In the genomic region with DNA sequence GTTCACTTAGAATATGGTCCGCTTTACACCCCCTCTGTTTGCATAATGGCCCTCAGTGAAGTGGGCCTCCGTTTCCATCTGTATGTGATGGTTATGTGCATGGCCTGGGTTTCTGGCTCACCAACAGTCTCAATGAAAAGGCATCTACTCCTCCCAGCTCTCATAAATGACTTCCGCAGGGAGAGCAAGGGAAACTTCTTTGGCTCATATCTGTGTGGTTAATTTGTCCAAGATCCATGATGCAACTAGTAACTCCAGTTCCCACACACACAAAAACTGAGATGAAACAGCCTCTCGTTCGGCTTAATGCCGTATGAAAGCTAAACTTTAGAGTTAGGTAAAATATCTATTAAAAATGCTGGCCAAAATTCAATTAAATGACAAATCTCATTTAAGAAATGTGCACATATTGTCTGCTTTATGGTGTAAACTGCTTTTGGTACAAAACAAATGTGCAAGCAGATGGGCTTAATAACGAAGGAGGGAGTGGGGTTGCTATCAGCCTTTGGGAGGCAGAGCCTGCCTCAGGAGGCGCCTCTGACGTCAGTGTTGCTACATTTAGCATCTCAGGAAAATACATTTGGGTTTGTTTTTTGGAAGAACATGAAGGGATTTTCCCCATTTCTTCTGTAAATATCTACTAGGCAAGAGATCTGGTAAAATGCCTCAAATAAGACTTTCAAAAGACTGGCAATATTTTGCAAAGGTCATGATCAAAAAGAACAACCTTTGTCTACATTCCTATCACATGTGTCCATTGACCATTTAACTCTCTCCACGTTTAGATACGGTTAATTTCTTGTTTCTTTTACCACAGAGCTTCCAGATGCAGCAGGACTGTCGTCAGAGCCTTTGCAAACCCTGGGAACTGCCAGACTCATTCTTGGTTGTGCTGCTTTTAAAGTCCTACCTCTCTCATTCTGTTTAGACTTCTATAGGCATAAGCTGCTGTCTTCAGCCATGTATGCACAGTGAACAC, we compare ENCODE assay signal across 7 cellular contexts.
DNase-seq lines count a peak whose midpoint lies in the region; ATAC-seq and TF ChIP-seq lines count a peak whose summit lies in the region.

No MANE protein-coding gene starts in this region.

- whole genome bisulfite sequencing in tibial nerve, 2 donors, result 27 to 31% methylated on average over 12 of the region's 12 CpGs

- no peaks in the 10 kb centered on the region for H3K27me3 ChIP-seq in lower lobe of right lung (ENCODE audit: low read depth)
- H3K27me3 ChIP-seq in tibial nerve, result no peaks in the 10 kb centered on the region

- intact Hi-C loops in lower lobe of right lung (cut with DNase I), result no loop called here

- TF ChIP-seq POLR2A in tibial nerve (IDR thresholded peaks at IDR 0.05), result no peak

- H3K4me1 Mint-ChIP-seq in osteocyte (ENCODE audit: unreplicated experiment), result peaks cover 21% of the 10 kb centered on the region

- ATAC-seq in lower lobe of right lung (peak in 1 of 2 donors; percentile 36), GM19035 (IDR thresholded peaks at IDR 0.05; ENCODE audit: unreplicated experiment) (no peak)

- no peak overlapping the region for H3K4me3 ChIP-seq in lower lobe of right lung
- peak overlapping the region in 1 of 4 donors; percentile 30 for H3K4me3 ChIP-seq in tibial nerve

- H3K9me3 ChIP-seq in lower lobe of right lung, result no peaks in the 10 kb centered on the region
- no peaks in the 10 kb centered on the region for H3K9me3 ChIP-seq in tibial nerve

- H3K4me1 ChIP-seq in lower lobe of right lung, result peaks cover 71% of the 10 kb centered on the region
- H3K4me1 ChIP-seq in tibial nerve, result peaks cover 0 to 60% (median 39%) of the 10 kb centered on the region in 4 donors

- no peaks in the 10 kb centered on the region for H3K9me3 Mint-ChIP-seq in osteocyte (ENCODE audit: unreplicated experiment)

- H3K36me3 ChIP-seq in lower lobe of right lung, result no peaks in the 10 kb centered on the region
- no peaks in the 10 kb centered on the region for H3K36me3 ChIP-seq in tibial nerve

- TF ChIP-seq EP300 in tibial nerve (IDR thresholded peaks at IDR 0.05), result peak; percentile 6 to 67

- no peak for TF ChIP-seq CTCF in lower lobe of right lung (IDR thresholded peaks at IDR 0.05)
- no peak for TF ChIP-seq CTCF in tibial nerve (IDR thresholded peaks at IDR 0.05)
- TF ChIP-seq CTCF in osteocyte (IDR thresholded peaks at IDR 0.05), result no peak

- H3K27ac ChIP-seq in cingulate gyrus (ENCODE audit: low read depth, low read length) (peak overlapping the region; percentile 73), lower lobe of right lung (peak overlapping the region; percentile 70), tibial nerve (peak overlapping the region; percentile 64 to 93 (median 80))

- no peaks in the 10 kb centered on the region for H3K27me3 Mint-ChIP-seq in osteocyte (ENCODE audit: unreplicated experiment)

- no peaks in the 10 kb centered on the region for H3K36me3 Mint-ChIP-seq in osteocyte (ENCODE audit: unreplicated experiment)

- H3K4me3 Mint-ChIP-seq in osteocyte (ENCODE audit: unreplicated experiment), result no peak overlapping the region

- H3K27ac Mint-ChIP-seq in osteocyte (ENCODE audit: unreplicated experiment), result no peak overlapping the region

- DNase-seq in M059J (ENCODE audit: low read depth) (peak; percentile 43), lower lobe of right lung (no peak), tibial nerve (ENCODE audit: low spot score in 2 of 2) (peak in 1 of 2 donors; percentile 58), pons (ENCODE audit: low spot score) (no peak), osteocyte (ENCODE audit: extremely low spot score, unreplicated experiment) (no peak)
